10 cellular contexts compared by ENCODE assay signal in genomic region chr14:87131879-87132278, GRCh38.
DNase-seq lines count a peak whose midpoint lies in the region; ATAC-seq lines count a peak whose summit lies in the region.
"Had no signal": no experiment of that assay in that cellular context is flagged by ENCODE, and none has a peak within 500 bp of the region (broad histone marks: within the 10 kb centered on the region; RNA-seq: fewer than 3 reads in every experiment).

No MANE protein-coding gene starts in this region.

- no peaks in the 10 kb centered on the region for H3K27me3 Mint-ChIP-seq in naive thymus-derived CD8-positive, alpha-beta T cell
- H3K27me3 Mint-ChIP-seq: CD4-positive, alpha-beta T cell had no signal

- DNase-seq in DMS53 treated with DMSO at 0.1 percent for 48 hours (lab: John Stamatoyannopoulos, UW; ENCODE audit: unreplicated experiment) (peak; percentile 65), NCI-H345 (lab: John Stamatoyannopoulos, UW) (peak; percentile 51), T47D (ENCODE audit: low read depth in 1 of 2, low spot score in 1 of 2) (peak; percentile 9 to 78), mesendoderm (peak; percentile 63), cerebellar nuclear complex (lab: John Stamatoyannopoulos, UW) (no peak)
- DNase-seq in naive thymus-derived CD8-positive, alpha-beta T cell, result no peak
- DNase-seq: CD4-positive, alpha-beta T cell; lower lobe of right lung had no signal

- no peaks in the 10 kb centered on the region for H3K4me1 ChIP-seq in mesendoderm (ENCODE audit: control insufficient read depth, low read depth, low read length)
- H3K4me1 ChIP-seq: lower lobe of right lung had no signal

- no peak for ATAC-seq in naive thymus-derived CD8-positive, alpha-beta T cell
- ATAC-seq in HG02973 (IDR thresholded peaks at IDR 0.05; ENCODE audit: unreplicated experiment) (no peak), GM19023 (IDR thresholded peaks at IDR 0.05; ENCODE audit: unreplicated experiment) (no peak)
- ATAC-seq: lower lobe of right lung had no signal

- no peak overlapping the region for H3K4me3 Mint-ChIP-seq in naive thymus-derived CD8-positive, alpha-beta T cell
- H3K4me3 Mint-ChIP-seq: CD4-positive, alpha-beta T cell had no signal

- H3K36me3 Mint-ChIP-seq in naive thymus-derived CD8-positive, alpha-beta T cell, result no peaks in the 10 kb centered on the region

- H3K9ac ChIP-seq in mesendoderm (ENCODE audit: low read length), result no peak overlapping the region

- H3K4me2 ChIP-seq in mesendoderm (ENCODE audit: low read length), result no peak overlapping the region

- no peak overlapping the region for H3K27ac ChIP-seq in mesendoderm (ENCODE audit: low read depth, low read length)
- H3K27ac ChIP-seq: lower lobe of right lung had no signal

- in situ Hi-C loops in T47D (cut with HindIII; ENCODE audit: low pct_unique_long_range_greater_than_20kb, low sequenced_read_pairs), result no loop called here

- no peaks in the 10 kb centered on the region for H3K27me3 ChIP-seq in mesendoderm (ENCODE audit: insufficient read depth, low read length, poor library complexity)

- no peak overlapping the region for H3K4me3 ChIP-seq in mesendoderm (ENCODE audit: low read length)
- H3K4me3 ChIP-seq: lower lobe of right lung had no signal

- no peaks in the 10 kb centered on the region for H3K36me3 ChIP-seq in mesendoderm (ENCODE audit: control insufficient read depth, insufficient read depth, low read length)
- H3K36me3 ChIP-seq: lower lobe of right lung had no signal

- H2BK120ac ChIP-seq in mesendoderm (ENCODE audit: low read depth, low read length), result no peak overlapping the region

- H3K4me1 Mint-ChIP-seq in naive thymus-derived CD8-positive, alpha-beta T cell, result no peaks in the 10 kb centered on the region

- H4K5ac ChIP-seq in mesendoderm (ENCODE audit: low read length), result no peak overlapping the region

- H3K9me3 Mint-ChIP-seq in naive thymus-derived CD8-positive, alpha-beta T cell, result peaks cover 0 to 8% (median 3%) of the 10 kb centered on the region in 9 donors

- H4K8ac ChIP-seq in mesendoderm (ENCODE audit: low read depth, low read length), result no peak overlapping the region

- no peak overlapping the region for H3K4ac ChIP-seq in mesendoderm (ENCODE audit: low read depth, low read length)

- no peaks in the 10 kb centered on the region for H3K79me1 ChIP-seq in mesendoderm (ENCODE audit: low read length)

- no peak overlapping the region for H3K27ac Mint-ChIP-seq in naive thymus-derived CD8-positive, alpha-beta T cell
- H3K27ac Mint-ChIP-seq: CD4-positive, alpha-beta T cell had no signal

- POLR2A ChIA-PET in naive thymus-derived CD8-positive, alpha-beta T cell (lab: Charles Lee), result no interaction called here

- no peak overlapping the region for H2BK15ac ChIP-seq in mesendoderm (replicated peaks; ENCODE audit: low read depth)

- no peak overlapping the region for H3K56ac ChIP-seq in mesendoderm (ENCODE audit: low read length)

- no peak overlapping the region for H3K23ac ChIP-seq in mesendoderm (ENCODE audit: low read length)

- WGBS in mesendoderm (ENCODE audit: extremely low coverage, insufficient coverage, low lambda C conversion rate), result no CpG with 5 or more reads among the region's 5 CpGs

- H2AK5ac ChIP-seq in mesendoderm (ENCODE audit: low read length), result no peak overlapping the region

- no peak overlapping the region for H3K18ac ChIP-seq in mesendoderm (ENCODE audit: low read length)

- no peak overlapping the region for H2BK5ac ChIP-seq in mesendoderm (ENCODE audit: low read length)

- no peaks in the 10 kb centered on the region for H3K79me2 ChIP-seq in mesendoderm (ENCODE audit: control insufficient read depth, insufficient read depth, low read length)

Comparison
In these comparisons a context has a peak if more than half of its experiments do, and no peak if none do; other contexts are left out.
1. DNase-seq: peak in DMS53 treated with DMSO at 0.1 percent for 48 hours (single experiment), NCI-H345 (single experiment), T47D (2 of 2) and mesendoderm (single experiment); none in naive thymus-derived CD8-positive, alpha-beta T cell (0 of 10) and cerebellar nuclear complex (0 of 2).